12 cellular contexts compared by ENCODE assay signal in genomic region chr1:153525088-153525713, GRCh38. TPM values are rescaled to one million over a fixed set of nuclear protein-coding genes. Genes with fewer than 3 reads are reported as not detected.
DNase-seq lines count a peak whose midpoint lies in the region; ATAC-seq, FAIRE-seq and TF ChIP-seq lines count a peak whose summit lies in the region.
"Had no signal": no experiment of that assay in that cellular context is flagged by ENCODE, and none has a peak within 500 bp of the region (broad histone marks: within the 10 kb centered on the region; RNA-seq: fewer than 3 reads in every experiment).

No MANE protein-coding gene starts in this region.

- H3K4me2 ChIP-seq in GM23248 (ENCODE audit: unreplicated experiment) (no peak overlapping the region), endothelial cell of umbilical vein (ENCODE audit: insufficient read depth, low read length) (no peak overlapping the region), osteoblast (ENCODE audit: insufficient read depth, low read length) (no peak overlapping the region), mesendoderm (ENCODE audit: low read length) (no peak overlapping the region)

- in situ Hi-C loops in GM23248 (cut with MboI) = no loop called here

- no peak overlapping the region for H2BK120ac ChIP-seq in mesendoderm (ENCODE audit: low read depth, low read length)

- CTCF ChIA-PET in endothelial cell of umbilical vein (lab: Charles Lee) = interaction anchor here (1.0 to 2.2 kb wide), 7 partner anchors 8 to 102 kb away, joined by 4 to 13 read pairs (median 6); partner anchors contain the start of gene S100A13

- no peak overlapping the region for H2AK5ac ChIP-seq in mesendoderm (ENCODE audit: low read length)

- H3K27ac ChIP-seq in GM23248 = peak overlapping the region; percentile 35; the same call in 1 of the 2 replicates
- no peak overlapping the region for H3K27ac ChIP-seq in endothelial cell of umbilical vein (ENCODE audit: insufficient read depth, low read depth, low read length)
- H3K27ac ChIP-seq in pancreas = no peak overlapping the region
- H3K27ac ChIP-seq in osteoblast (ENCODE audit: low read depth, low read length) = no peak overlapping the region
- H3K27ac ChIP-seq in mesendoderm (ENCODE audit: low read depth, low read length) = no peak overlapping the region

- no peaks in the 10 kb centered on the region for H3K9me3 ChIP-seq in GM23248 (ENCODE audit: low read depth)
- no peaks in the 10 kb centered on the region for H3K9me3 ChIP-seq in endothelial cell of umbilical vein (replicated peaks; ENCODE audit: control insufficient read depth, insufficient read depth, low read length)
- no peaks in the 10 kb centered on the region for H3K9me3 ChIP-seq in pancreas
- no peaks in the 10 kb centered on the region for H3K9me3 ChIP-seq in osteoblast (ENCODE audit: low read depth, low read length)

- intact Hi-C loops in endothelial cell of umbilical vein (cut with micrococcal nuclease) = no loop called here
- intact Hi-C loops in pancreas (cut with DNase I) = no loop called here

- no peaks in the 10 kb centered on the region for H3K9me1 ChIP-seq in endothelial cell of umbilical vein (replicated peaks; ENCODE audit: control insufficient read depth, extremely low read depth, insufficient read depth, low read length)

- H2BK15ac ChIP-seq in mesendoderm (replicated peaks; ENCODE audit: low read depth) = no peak overlapping the region

- H3K4me3 ChIP-seq in GM23248 = no peak overlapping the region
- H3K4me3 ChIP-seq in endothelial cell of umbilical vein (replicated peaks in 1 of 3; ENCODE audit: insufficient read depth in 1 of 3, low read depth in 1 of 3, low read length in 3 of 3) = no peak overlapping the region
- no peak overlapping the region for H3K4me3 ChIP-seq in pancreas
- no peak overlapping the region for H3K4me3 ChIP-seq in osteoblast (ENCODE audit: insufficient read depth, low read length)
- no peak overlapping the region for H3K4me3 ChIP-seq in mesendoderm (ENCODE audit: low read length)

- H3K23ac ChIP-seq in mesendoderm (ENCODE audit: low read length) = no peak overlapping the region

- no peak overlapping the region for H3K56ac ChIP-seq in mesendoderm (ENCODE audit: low read length)

- H3K4ac ChIP-seq in mesendoderm (ENCODE audit: low read depth, low read length) = no peak overlapping the region

- H3K9me2 ChIP-seq in GM23248 (ENCODE audit: insufficient read depth) = no peaks in the 10 kb centered on the region

- H3K36me3 ChIP-seq in GM23248 (ENCODE audit: low read depth) (no peaks in the 10 kb centered on the region), endothelial cell of umbilical vein (ENCODE audit: control insufficient read depth in 2 of 2, extremely low read depth in 1 of 2, insufficient read depth in 2 of 2, low read length in 2 of 2) (no peaks in the 10 kb centered on the region), pancreas (no peaks in the 10 kb centered on the region), osteoblast (ENCODE audit: insufficient read depth, low read length) (no peaks in the 10 kb centered on the region), mesendoderm (ENCODE audit: control insufficient read depth, insufficient read depth, low read length) (no peaks in the 10 kb centered on the region)

- no peak overlapping the region for H4K8ac ChIP-seq in mesendoderm (ENCODE audit: low read depth, low read length)

- no peak overlapping the region for H3K18ac ChIP-seq in mesendoderm (ENCODE audit: low read length)

- H3K79me1 ChIP-seq in mesendoderm (ENCODE audit: low read length) = no peaks in the 10 kb centered on the region

- POLR2A ChIA-PET in endothelial cell of umbilical vein (lab: Charles Lee) = interaction anchor here (1.1 kb wide), 1 partner anchor 102 kb away, joined by 3 read pairs; the partner anchor contains the start of gene S100A13

- H2BK5ac ChIP-seq in mesendoderm (ENCODE audit: low read length) = no peak overlapping the region

- peaks cover 29% of the 10 kb centered on the region for H3F3A ChIP-seq in GM23248 (ENCODE audit: insufficient read depth)

- H4K20me1 ChIP-seq in GM23248 (ENCODE audit: insufficient read depth) = no peaks in the 10 kb centered on the region
- no peaks in the 10 kb centered on the region for H4K20me1 ChIP-seq in endothelial cell of umbilical vein (replicated peaks; ENCODE audit: control insufficient read depth, extremely low read depth, insufficient read depth, low read length)
- no peaks in the 10 kb centered on the region for H4K20me1 ChIP-seq in osteoblast (ENCODE audit: insufficient read depth, low read length)

- H3K9ac ChIP-seq in GM23248 = no peak overlapping the region
- H3K9ac ChIP-seq in endothelial cell of umbilical vein (replicated peaks; ENCODE audit: extremely low read depth, insufficient read depth, low read length) = no peak overlapping the region
- no peak overlapping the region for H3K9ac ChIP-seq in mesendoderm (ENCODE audit: low read length)

- H2AFZ ChIP-seq in GM23248 (no peak overlapping the region), endothelial cell of umbilical vein (ENCODE audit: low read depth, low read length) (no peak overlapping the region), osteoblast (ENCODE audit: low read length) (no peak overlapping the region)

- ATAC-seq in pancreas = peak in 3 of 4 donors; percentile 24 to 48 (median 41)

- TF ChIP-seq POLR2A in endothelial cell of umbilical vein (IDR thresholded peaks at IDR 0.05; ENCODE audit: low read depth, low read length) = no peak

- DNase-seq in GM23248 = peak; percentile 71
- peak; percentile 98 for DNase-seq in NCI-H82 (lab: John Stamatoyannopoulos, UW)
- peak; percentile 21 for DNase-seq in endothelial cell of umbilical vein (ENCODE audit: low read depth, low spot score)
- DNase-seq in pancreas = no peak
- DNase-seq in effector CD4-positive, alpha-beta T cell = no peak
- DNase-seq in HK-2 (ENCODE audit: unreplicated experiment) = no peak
- no peak for DNase-seq in osteoblast (ENCODE audit: insufficient read length, low spot score, missing footprints)
- no peak for DNase-seq in mesendoderm
- DNase-seq: activated CD8-positive, alpha-beta memory T cell treated with anti-CD3 and anti-CD28 coated beads, Interleukin-2, amount 50 U/mL, for 4 hours; CD8-positive, alpha-beta memory T cell had no signal

- no peaks in the 10 kb centered on the region for H3K27me3 ChIP-seq in GM23248 (replicated peaks; ENCODE audit: insufficient read depth)
- H3K27me3 ChIP-seq in endothelial cell of umbilical vein (ENCODE audit: control insufficient read depth in 2 of 2, insufficient read depth in 2 of 2, low read length in 2 of 2) = no peaks in the 10 kb centered on the region
- no peaks in the 10 kb centered on the region for H3K27me3 ChIP-seq in pancreas
- H3K27me3 ChIP-seq in osteoblast (ENCODE audit: insufficient read depth, low read length) = no peaks in the 10 kb centered on the region
- no peaks in the 10 kb centered on the region for H3K27me3 ChIP-seq in mesendoderm (ENCODE audit: insufficient read depth, low read length, poor library complexity)

- H3K79me2 ChIP-seq in GM23248 (ENCODE audit: insufficient read depth) (no peaks in the 10 kb centered on the region), endothelial cell of umbilical vein (ENCODE audit: control insufficient read depth, insufficient read depth, low read length) (no peaks in the 10 kb centered on the region), osteoblast (ENCODE audit: insufficient read depth, low read length) (no peaks in the 10 kb centered on the region), mesendoderm (ENCODE audit: control insufficient read depth, insufficient read depth, low read length) (no peaks in the 10 kb centered on the region)

- FAIRE-seq in endothelial cell of umbilical vein (lab: Jason Lieb, UNC) (peak; percentile 37), pancreas (lab: Jason Lieb, UNC) (no peak)
- FAIRE-seq: endometrium, H54 had no signal

- 36 to 39% methylated on average over 3 of the region's 3 CpGs for WGBS in GM23248 (ENCODE audit: low coverage in 1 of 2, low lambda C conversion rate in 2 of 2, missing lambda C conversion rate in 2 of 2), 2 experiments
- WGBS in pancreas, 2 donors = 54 to 56% methylated on average over 3 of the region's 3 CpGs
- WGBS in mesendoderm (ENCODE audit: extremely low coverage, insufficient coverage, low lambda C conversion rate) = no CpG with 5 or more reads among the region's 3 CpGs

- BruUV-seq in endothelial cell of umbilical vein (replicated peaks; lab: Mats Ljungman, UMichigan) = no TSS peak

- dilution Hi-C loops in endothelial cell of umbilical vein (cut with MboI; ENCODE audit: extremely low pct_ligation_motif_present, low sequenced_read_pairs) = no loop called here

- no peak overlapping the region for H4K5ac ChIP-seq in mesendoderm (ENCODE audit: low read length)

- peaks cover 9% of the 10 kb centered on the region for H3K4me1 ChIP-seq in GM23248 (ENCODE audit: insufficient read depth)
- peaks cover 3% of the 10 kb centered on the region for H3K4me1 ChIP-seq in endothelial cell of umbilical vein (ENCODE audit: control insufficient read depth, extremely low read depth, insufficient read depth, low read length)
- H3K4me1 ChIP-seq in pancreas = peaks cover 0 to 5% (median 0%) of the 10 kb centered on the region in 3 donors
- peaks cover 2% of the 10 kb centered on the region for H3K4me1 ChIP-seq in osteoblast (ENCODE audit: insufficient read depth, low read length)
- peaks cover 4% of the 10 kb centered on the region for H3K4me1 ChIP-seq in mesendoderm (ENCODE audit: control insufficient read depth, low read depth, low read length)

- TF ChIP-seq CTCF in endothelial cell of umbilical vein (IDR thresholded peaks at IDR 0.05; ENCODE audit: extremely low read depth in 1 of 2, insufficient read depth in 1 of 2, low read depth in 1 of 2, low read length in 2 of 2) (no peak), pancreas (IDR thresholded peaks at IDR 0.05) (no peak), osteoblast (IDR thresholded peaks at IDR 0.05; ENCODE audit: extremely low read depth, low read depth, low read length) (no peak)

RNA-seq across cellular contexts. Expression of gene S100A6, which starts 10.6 kb away (rescaled TPM):
- total RNA-seq in GM23248 (2014; rRNA removed; shearing (Covaris generic)) = 550 and 683 TPM in 2 replicates
- polyA plus RNA-seq in GM23248 (2016; fragmentation: Nextera tagmentation; extraction: Ambion mirVana) (2,862 and 2,893 TPM in 2 replicates), endothelial cell of umbilical vein (552 and 1,048 TPM in 2 replicates), pancreas (100 to 1,000 TPM; 304 to 495 TPM)
- total RNA-seq in endothelial cell of umbilical vein (908 and 937 TPM in 2 replicates), pancreas (100 to 1,000 TPM in 2 of 6 donors, 10 to 100 TPM in 4; 21.4 to 264 (median 61.8) TPM), osteoblast (1,187 and 1,317 TPM in 2 replicates)
- 546 and 836 TPM in 2 replicates for polyA plus RNA-seq in endothelial cell of umbilical vein (2011; cell fraction: cytosol; rRNA removed)
- 165 and 192 TPM in 2 replicates for polyA plus RNA-seq in endothelial cell of umbilical vein (2011; cell fraction: nucleus; rRNA removed)
- polyA plus RNA-seq in endothelial cell of umbilical vein (2012) = 1,329 and 2,007 TPM in 2 replicates
- polyA minus RNA-seq in endothelial cell of umbilical vein = 399 and 432 TPM in 2 replicates
- 1,781 TPM for polyA minus RNA-seq in endothelial cell of umbilical vein (2011; cell fraction: cytosol; rRNA and poly(A)+ RNA removed)
- 44.4 and 69.7 TPM in 2 replicates for polyA minus RNA-seq in endothelial cell of umbilical vein (2011; cell fraction: nucleus; rRNA and poly(A)+ RNA removed)
- polyA plus RNA-seq in mesendoderm (2013, experiment 1 of 2) = 11.6 TPM
- 10.1 TPM for polyA plus RNA-seq in mesendoderm (2013, experiment 2 of 2)

RNA-seq across cellular contexts. Expression of gene S100A5, which starts 15.5 kb away (rescaled TPM):
- not detected in 2 replicates for total RNA-seq in GM23248 (2014; rRNA removed; shearing (Covaris generic))
- polyA plus RNA-seq in GM23248 (2016; fragmentation: Nextera tagmentation; extraction: Ambion mirVana) (0.41 TPM in 1 of 2 replicates, not detected in the other), endothelial cell of umbilical vein (not detected in 2 replicates), pancreas (not detected)
- total RNA-seq in endothelial cell of umbilical vein (not detected in 2 replicates), pancreas (not detected), osteoblast (not detected in 2 replicates)
- polyA plus RNA-seq in endothelial cell of umbilical vein (2011; cell fraction: cytosol; rRNA removed) = not detected in 2 replicates
- polyA plus RNA-seq in endothelial cell of umbilical vein (2011; cell fraction: nucleus; rRNA removed) = not detected in 2 replicates
- polyA plus RNA-seq in endothelial cell of umbilical vein (2012) = not detected in 2 replicates
- polyA minus RNA-seq in endothelial cell of umbilical vein = not detected in 2 replicates
- polyA minus RNA-seq in endothelial cell of umbilical vein (2011; cell fraction: cytosol; rRNA and poly(A)+ RNA removed) = not detected
- not detected in 2 replicates for polyA minus RNA-seq in endothelial cell of umbilical vein (2011; cell fraction: nucleus; rRNA and poly(A)+ RNA removed)
- not detected for polyA plus RNA-seq in mesendoderm (2013, experiment 1 of 2)
- polyA plus RNA-seq in mesendoderm (2013, experiment 2 of 2) = not detected

RNA-seq across cellular contexts. Expression of gene S100A4, which starts 20.4 kb away (rescaled TPM):
- 236 and 249 TPM in 2 replicates for total RNA-seq in GM23248 (2014; rRNA removed; shearing (Covaris generic))
- 608 and 610 TPM in 2 replicates for polyA plus RNA-seq in GM23248 (2016; fragmentation: Nextera tagmentation; extraction: Ambion mirVana)
- total RNA-seq in endothelial cell of umbilical vein = not detected in 2 replicates
- 0.62 and 1.1 TPM in 2 replicates for polyA plus RNA-seq in endothelial cell of umbilical vein
- polyA plus RNA-seq in endothelial cell of umbilical vein (2011; cell fraction: cytosol; rRNA removed) = 0.49 and 0.61 TPM in 2 replicates
- polyA plus RNA-seq in endothelial cell of umbilical vein (2011; cell fraction: nucleus; rRNA removed) = 0.53 TPM in 1 of 2 replicates, not detected in the other
- polyA plus RNA-seq in endothelial cell of umbilical vein (2012) = 0.55 and 0.67 TPM in 2 replicates
- polyA minus RNA-seq in endothelial cell of umbilical vein = not detected in 2 replicates
- 392 TPM for polyA minus RNA-seq in endothelial cell of umbilical vein (2011; cell fraction: cytosol; rRNA and poly(A)+ RNA removed)
- 1.6 TPM in 1 of 2 replicates, not detected in the other for polyA minus RNA-seq in endothelial cell of umbilical vein (2011; cell fraction: nucleus; rRNA and poly(A)+ RNA removed)
- total RNA-seq in pancreas = 10 to 100 TPM in 4 of 6 donors, 1 to 10 TPM in 2; 5.0 to 40.9 (median 24.4) TPM
- polyA plus RNA-seq in pancreas = 100 to 1,000 TPM in 1 of 2 donors, 10 to 100 TPM in 1; 88.6 to 149 TPM
- 21.5 and 63.0 TPM in 2 replicates for total RNA-seq in osteoblast
- polyA plus RNA-seq in mesendoderm (2013, experiment 1 of 2) = 19.8 TPM
- polyA plus RNA-seq in mesendoderm (2013, experiment 2 of 2) = 20.5 TPM

RNA-seq across cellular contexts. Expression of gene S100A3, which starts 23.9 kb away (rescaled TPM):
- total RNA-seq in GM23248 (2014; rRNA removed; shearing (Covaris generic)) = 2.2 and 3.8 TPM in 2 replicates
- polyA plus RNA-seq in GM23248 (2016; fragmentation: Nextera tagmentation; extraction: Ambion mirVana) = 7.5 and 8.0 TPM in 2 replicates
- total RNA-seq in endothelial cell of umbilical vein = 0.42 TPM in 1 of 2 replicates, not detected in the other
- 1.3 and 1.9 TPM in 2 replicates for polyA plus RNA-seq in endothelial cell of umbilical vein
- 0.98 and 1.2 TPM in 2 replicates for polyA plus RNA-seq in endothelial cell of umbilical vein (2011; cell fraction: cytosol; rRNA removed)
- 0.26 and 0.76 TPM in 2 replicates for polyA plus RNA-seq in endothelial cell of umbilical vein (2011; cell fraction: nucleus; rRNA removed)
- 2.2 and 2.3 TPM in 2 replicates for polyA plus RNA-seq in endothelial cell of umbilical vein (2012)
- not detected in 2 replicates for polyA minus RNA-seq in endothelial cell of umbilical vein
- polyA minus RNA-seq in endothelial cell of umbilical vein (2011; cell fraction: cytosol; rRNA and poly(A)+ RNA removed) = not detected
- polyA minus RNA-seq in endothelial cell of umbilical vein (2011; cell fraction: nucleus; rRNA and poly(A)+ RNA removed) = not detected in 2 replicates
- under 1 TPM in 3 of 6 donors, not detected in 3; 0.20 to 0.70 (median 0.66) TPM for total RNA-seq in pancreas
- 1 to 10 TPM in 1 of 2 donors, under 1 TPM in 1; 0.38 to 1.1 TPM for polyA plus RNA-seq in pancreas
- 4.4 and 7.6 TPM in 2 replicates for total RNA-seq in osteoblast
- 0.48 TPM for polyA plus RNA-seq in mesendoderm (2013, experiment 1 of 2)
- polyA plus RNA-seq in mesendoderm (2013, experiment 2 of 2) = 0.55 TPM
- total RNA-seq: CD8-positive, alpha-beta memory T cell had no signal
- polyA plus RNA-seq: CD8-positive, alpha-beta memory T cell had no signal

RNA-seq across cellular contexts. Expression of gene S100A2, which starts 40.4 kb away (rescaled TPM):
- 1.7 and 9.0 TPM in 2 replicates for total RNA-seq in GM23248 (2014; rRNA removed; shearing (Covaris generic))
- polyA plus RNA-seq in GM23248 (2016; fragmentation: Nextera tagmentation; extraction: Ambion mirVana) = 8.6 and 11.8 TPM in 2 replicates
- 4.0 and 4.4 TPM in 2 replicates for total RNA-seq in endothelial cell of umbilical vein
- polyA plus RNA-seq in endothelial cell of umbilical vein = 3.9 and 4.3 TPM in 2 replicates
- 4.4 and 4.6 TPM in 2 replicates for polyA plus RNA-seq in endothelial cell of umbilical vein (2011; cell fraction: cytosol; rRNA removed)
- polyA plus RNA-seq in endothelial cell of umbilical vein (2011; cell fraction: nucleus; rRNA removed) = 5.0 and 5.6 TPM in 2 replicates
- 2.2 and 4.0 TPM in 2 replicates for polyA plus RNA-seq in endothelial cell of umbilical vein (2012)
- polyA minus RNA-seq in endothelial cell of umbilical vein = 1.2 TPM in 1 of 2 replicates, not detected in the other
- polyA minus RNA-seq in endothelial cell of umbilical vein (2011; cell fraction: cytosol; rRNA and poly(A)+ RNA removed) = 3.6 TPM
- not detected in 2 replicates for polyA minus RNA-seq in endothelial cell of umbilical vein (2011; cell fraction: nucleus; rRNA and poly(A)+ RNA removed)
- 1 to 10 TPM in 1 of 6 donors, under 1 TPM in 3, not detected in 2; 0.60 to 2.1 (median 0.68) TPM for total RNA-seq in pancreas
- 1 to 10 TPM; 1.9 to 2.8 TPM for polyA plus RNA-seq in pancreas
- total RNA-seq in osteoblast = 1.8 and 2.1 TPM in 2 replicates
- 1.9 TPM for polyA plus RNA-seq in mesendoderm (2013, experiment 1 of 2)
- polyA plus RNA-seq in mesendoderm (2013, experiment 2 of 2) = 2.1 TPM

Comparison
In these comparisons a context has a peak if more than half of its experiments do, and no peak if none do; other contexts are left out.
1. DNase-seq: peak in GM23248 (single experiment), NCI-H82 (single experiment) and endothelial cell of umbilical vein (single experiment); none in pancreas (0 of 6), effector CD4-positive, alpha-beta T cell (single experiment), HK-2 (single experiment), osteoblast (single experiment) and mesendoderm (single experiment).